Comparison of ENCODE assay signal across 31 cellular contexts in genomic region chr9:73172811-73173210, GRCh38. TPM values are rescaled to one million over a fixed set of nuclear protein-coding genes. Genes with fewer than 3 reads are reported as not detected.
A peak's percentile ranks its signal among the peaks of the same experiment; 100 is the strongest.
DNase-seq lines count a peak whose midpoint lies in the region; ATAC-seq and TF ChIP-seq lines count a peak whose summit lies in the region.
"Had no signal": no experiment of that assay in that cellular context is flagged by ENCODE, and none has a peak within 500 bp of the region (broad histone marks: within the 10 kb centered on the region; RNA-seq: fewer than 3 reads in every experiment).

No MANE protein-coding gene starts in this region.

- intact Hi-C loops in activated CD8-positive, alpha-beta T cell treated with anti-CD3 and anti-CD28 coated beads for 36 hours (cut with micrococcal nuclease), result no loop called here

- DNase-seq in activated CD8-positive, alpha-beta T cell treated with anti-CD3 and anti-CD28 coated beads, Interleukin-2, amount 10 ng/mL, durations not matched to agents 7 days and 5 days, result no peak
- DNase-seq in activated CD8-positive, alpha-beta T cell treated with anti-CD3 and anti-CD28 coated beads for 36 hours, result no peak
- DNase-seq in T-helper 17 cell (no peak), foreskin keratinocyte (no peak), NCI-H1694 (lab: John Stamatoyannopoulos, UW) (no peak)
- no peak for DNase-seq in stimulated activated naive CD8-positive, alpha-beta T cell treated with anti-CD3 and anti-CD28 coated beads, Interleukin-15, amount 100 ng/mL, for 72 hours
- DNase-seq in stimulated activated effector memory CD8-positive, alpha-beta T cell treated with anti-CD3 and anti-CD28 coated beads, Interleukin-12 subunit alpha, Interleukin-12 subunit beta, amount 100 ng/mL, for 72 hours (ENCODE audit: low spot score in 2 of 2), result no peak
- no peak for DNase-seq in activated T-cell treated with anti-CD3 and anti-CD28 coated beads, Interleukin-2, amount 50 U/mL, for 1 hour
- DNase-seq: activated CD4-positive, alpha-beta T cell treated with anti-CD3 and anti-CD28 coated beads for 48 hours; activated gamma-delta T cell; activated naive CD8-positive, alpha-beta T cell treated with anti-CD3 and anti-CD28 coated beads, Interleukin-2, amount 10 ng/mL, durations not matched to agents 7 days and 5 days; activated T-cell treated with anti-CD3 and anti-CD28 coated beads, Interleukin-2, amount 50 U/mL, for 4 hours; colonic mucosa; effector CD8-positive, alpha-beta T cell; head of caudate nucleus; left ventricle myocardium superior; NCI-H2029 treated with DMSO at 0.1 percent for 48 hours; NCI-H226; NCI-H748 treated with DMSO at 0.1 percent for 48 hours; occipital lobe; psoas muscle; SHP77; sigmoid colon; stimulated activated CD4-positive, alpha-beta T cell treated with anti-CD3 and anti-CD28 coated beads, Interleukin-15, amount 100 ng/mL, for 24 hours; upper lobe of left lung; WERI-Rb-1 had no signal

- H3K4me3 Mint-ChIP-seq in activated CD8-positive, alpha-beta T cell treated with anti-CD3 and anti-CD28 coated beads, Interleukin-2, amount 10 ng/mL, durations not matched to agents 7 days and 5 days, result no peak overlapping the region
- no peak overlapping the region for H3K4me3 Mint-ChIP-seq in activated CD8-positive, alpha-beta T cell treated with anti-CD3 and anti-CD28 coated beads for 36 hours
- H3K4me3 Mint-ChIP-seq in T-helper 17 cell, result peak overlapping the region; percentile 5
- H3K4me3 Mint-ChIP-seq in stimulated activated naive CD8-positive, alpha-beta T cell treated with anti-CD3 and anti-CD28 coated beads, Interleukin-15, amount 100 ng/mL, for 72 hours, result no peak overlapping the region
- H3K4me3 Mint-ChIP-seq in stimulated activated effector memory CD8-positive, alpha-beta T cell treated with anti-CD3 and anti-CD28 coated beads, Interleukin-12 subunit alpha, Interleukin-12 subunit beta, amount 100 ng/mL, for 72 hours, result no peak overlapping the region
- H3K4me3 Mint-ChIP-seq: activated naive CD8-positive, alpha-beta T cell treated with anti-CD3 and anti-CD28 coated beads, Interleukin-2, amount 10 ng/mL, durations not matched to agents 7 days and 5 days; activated T-cell treated with anti-CD3 and anti-CD28 coated beads, Interleukin-2, amount 50 U/mL, for 4 hours; GM23338; stimulated activated memory B cell treated with anti-CD40 and anti-IgM and Interleukin-4, amounts not matched to agents 10 μg/mL and 1 μg/mL and 100 μg/mL, for 72 hours had no signal

- no peaks in the 10 kb centered on the region for H3K27me3 Mint-ChIP-seq in activated CD8-positive, alpha-beta T cell treated with anti-CD3 and anti-CD28 coated beads, Interleukin-2, amount 10 ng/mL, durations not matched to agents 7 days and 5 days (ENCODE audit: low read depth)
- no peaks in the 10 kb centered on the region for H3K27me3 Mint-ChIP-seq in activated CD8-positive, alpha-beta T cell treated with anti-CD3 and anti-CD28 coated beads for 36 hours
- no peaks in the 10 kb centered on the region for H3K27me3 Mint-ChIP-seq in T-helper 17 cell
- H3K27me3 Mint-ChIP-seq in stimulated activated naive CD8-positive, alpha-beta T cell treated with anti-CD3 and anti-CD28 coated beads, Interleukin-15, amount 100 ng/mL, for 72 hours, result no peaks in the 10 kb centered on the region
- H3K27me3 Mint-ChIP-seq: activated naive CD8-positive, alpha-beta T cell treated with anti-CD3 and anti-CD28 coated beads, Interleukin-2, amount 10 ng/mL, durations not matched to agents 7 days and 5 days; stimulated activated memory B cell treated with anti-CD40 and anti-IgM and Interleukin-4, amounts not matched to agents 10 μg/mL and 1 μg/mL and 100 μg/mL, for 72 hours had no signal

- H3K4me1 ChIP-seq in foreskin keratinocyte, result peaks cover 3% of the 10 kb centered on the region
- H3K4me1 ChIP-seq: colonic mucosa, psoas muscle, sigmoid colon, upper lobe of left lung had no signal

- no peak overlapping the region for H3K27ac ChIP-seq in foreskin keratinocyte
- H3K27ac ChIP-seq: ascending aorta, cardiac muscle cell, colonic mucosa, psoas muscle, sigmoid colon, upper lobe of left lung, WERI-Rb-1 had no signal

- H3K27me3 ChIP-seq in foreskin keratinocyte, result no peaks in the 10 kb centered on the region
- H3K27me3 ChIP-seq: ascending aorta, cardiac muscle cell, colonic mucosa, sigmoid colon, upper lobe of left lung had no signal

- H3K27ac Mint-ChIP-seq in activated CD8-positive, alpha-beta T cell treated with anti-CD3 and anti-CD28 coated beads, Interleukin-2, amount 10 ng/mL, durations not matched to agents 7 days and 5 days, result no peak overlapping the region
- no peak overlapping the region for H3K27ac Mint-ChIP-seq in activated CD8-positive, alpha-beta T cell treated with anti-CD3 and anti-CD28 coated beads for 36 hours
- H3K27ac Mint-ChIP-seq in T-helper 17 cell, result peak overlapping the region; percentile 85
- H3K27ac Mint-ChIP-seq in stimulated activated naive CD8-positive, alpha-beta T cell treated with anti-CD3 and anti-CD28 coated beads, Interleukin-15, amount 100 ng/mL, for 72 hours, result peak overlapping the region in 1 of 2 donors; percentile 27
- H3K27ac Mint-ChIP-seq in stimulated activated effector memory CD8-positive, alpha-beta T cell treated with anti-CD3 and anti-CD28 coated beads, Interleukin-12 subunit alpha, Interleukin-12 subunit beta, amount 100 ng/mL, for 72 hours, result no peak overlapping the region
- H3K27ac Mint-ChIP-seq: activated naive CD8-positive, alpha-beta T cell treated with anti-CD3 and anti-CD28 coated beads, Interleukin-2, amount 10 ng/mL, durations not matched to agents 7 days and 5 days; GM23338; stimulated activated memory B cell treated with anti-CD40 and anti-IgM and Interleukin-4, amounts not matched to agents 10 μg/mL and 1 μg/mL and 100 μg/mL, for 72 hours had no signal

- H3K4me1 Mint-ChIP-seq in activated CD8-positive, alpha-beta T cell treated with anti-CD3 and anti-CD28 coated beads, Interleukin-2, amount 10 ng/mL, durations not matched to agents 7 days and 5 days (ENCODE audit: low read depth), result peaks cover under 1% of the 10 kb centered on the region
- peaks cover 6% of the 10 kb centered on the region for H3K4me1 Mint-ChIP-seq in activated CD8-positive, alpha-beta T cell treated with anti-CD3 and anti-CD28 coated beads for 36 hours (ENCODE audit: low read depth)
- H3K4me1 Mint-ChIP-seq in T-helper 17 cell, result peaks cover 15% of the 10 kb centered on the region
- peaks cover 12% of the 10 kb centered on the region for H3K4me1 Mint-ChIP-seq in stimulated activated naive CD8-positive, alpha-beta T cell treated with anti-CD3 and anti-CD28 coated beads, Interleukin-15, amount 100 ng/mL, for 72 hours
- peaks cover 21% of the 10 kb centered on the region for H3K4me1 Mint-ChIP-seq in stimulated activated effector memory CD8-positive, alpha-beta T cell treated with anti-CD3 and anti-CD28 coated beads, Interleukin-12 subunit alpha, Interleukin-12 subunit beta, amount 100 ng/mL, for 72 hours
- H3K4me1 Mint-ChIP-seq: GM23338 had no signal

- POLR2A ChIA-PET in activated CD8-positive, alpha-beta T cell treated with anti-CD3 and anti-CD28 coated beads, Interleukin-2, amount 10 ng/mL, durations not matched to agents 7 days and 5 days (lab: Charles Lee), result no interaction called here
- POLR2A ChIA-PET in activated CD8-positive, alpha-beta T cell treated with anti-CD3 and anti-CD28 coated beads for 36 hours (lab: Charles Lee), result interaction anchor here (1.1 kb wide), 1 partner anchor 58 kb away, joined by 3 read pairs; no protein-coding TSS in a partner anchor

- H3K36me3 Mint-ChIP-seq in activated CD8-positive, alpha-beta T cell treated with anti-CD3 and anti-CD28 coated beads, Interleukin-2, amount 10 ng/mL, durations not matched to agents 7 days and 5 days (ENCODE audit: low read depth), result peaks cover 13% of the 10 kb centered on the region
- H3K36me3 Mint-ChIP-seq in activated CD8-positive, alpha-beta T cell treated with anti-CD3 and anti-CD28 coated beads for 36 hours (ENCODE audit: low read depth), result peaks cover 3% of the 10 kb centered on the region
- H3K36me3 Mint-ChIP-seq in T-helper 17 cell (ENCODE audit: low read depth), result peaks cover 5% of the 10 kb centered on the region
- H3K36me3 Mint-ChIP-seq in stimulated activated effector memory CD8-positive, alpha-beta T cell treated with anti-CD3 and anti-CD28 coated beads, Interleukin-12 subunit alpha, Interleukin-12 subunit beta, amount 100 ng/mL, for 72 hours, result peaks cover 43% of the 10 kb centered on the region
- H3K36me3 Mint-ChIP-seq: stimulated activated memory B cell treated with anti-CD40 and anti-IgM and Interleukin-4, amounts not matched to agents 10 μg/mL and 1 μg/mL and 100 μg/mL, for 72 hours had no signal

- TF ChIP-seq CTCF in activated CD8-positive, alpha-beta T cell treated with anti-CD3 and anti-CD28 coated beads for 36 hours (IDR thresholded peaks at IDR 0.05), result no peak
- no peak for TF ChIP-seq CTCF in foreskin keratinocyte (conservative IDR thresholded peaks at IDR 0.05)

- ATAC-seq in activated CD8-positive, alpha-beta T cell treated with anti-CD3 and anti-CD28 coated beads, Interleukin-2, amount 10 ng/mL, durations not matched to agents 7 days and 5 days, result peak; percentile 20
- no peak for ATAC-seq in activated CD8-positive, alpha-beta T cell treated with anti-CD3 and anti-CD28 coated beads for 36 hours
- ATAC-seq in T-helper 17 cell (peak; percentile 20), foreskin keratinocyte (peak; percentile 3)
- ATAC-seq in stimulated activated naive CD8-positive, alpha-beta T cell treated with anti-CD3 and anti-CD28 coated beads, Interleukin-15, amount 100 ng/mL, for 72 hours, result no peak
- ATAC-seq in stimulated activated effector memory CD8-positive, alpha-beta T cell treated with anti-CD3 and anti-CD28 coated beads, Interleukin-12 subunit alpha, Interleukin-12 subunit beta, amount 100 ng/mL, for 72 hours, result no peak
- ATAC-seq: activated T-cell treated with anti-CD3 and anti-CD28 coated beads, Interleukin-2, amount 50 U/mL, for 4 hours; GM23338; left ventricle myocardium superior; Panc1; psoas muscle; stimulated activated memory B cell treated with anti-CD40 and anti-IgM and Interleukin-4, amounts not matched to agents 10 μg/mL and 1 μg/mL and 100 μg/mL, for 72 hours had no signal

- CTCF ChIA-PET in activated CD8-positive, alpha-beta T cell treated with anti-CD3 and anti-CD28 coated beads, Interleukin-2, amount 10 ng/mL, durations not matched to agents 7 days and 5 days (lab: Charles Lee), result interaction anchor here (1.3 to 3.1 kb wide), 3 partner anchors 57 to 65 kb away, joined by 3 to 13 read pairs (median 4); no protein-coding TSS in a partner anchor
- CTCF ChIA-PET in activated CD8-positive, alpha-beta T cell treated with anti-CD3 and anti-CD28 coated beads for 36 hours (lab: Charles Lee), result interaction anchor here (0.7 to 4.3 kb wide), 8 partner anchors 15 to 90 kb away, joined by 3 to 28 read pairs (median 4); no protein-coding TSS in a partner anchor

- H3K9me3 ChIP-seq in T-helper 17 cell (ENCODE audit: control insufficient read depth, low read length, poor library complexity, severe bottlenecking), result no peaks in the 10 kb centered on the region
- H3K9me3 ChIP-seq: ascending aorta, colonic mucosa, psoas muscle, sigmoid colon, upper lobe of left lung had no signal

- H3K9me3 Mint-ChIP-seq in activated CD8-positive, alpha-beta T cell treated with anti-CD3 and anti-CD28 coated beads, Interleukin-2, amount 10 ng/mL, durations not matched to agents 7 days and 5 days (ENCODE audit: insufficient read depth), result no peaks in the 10 kb centered on the region
- no peaks in the 10 kb centered on the region for H3K9me3 Mint-ChIP-seq in activated CD8-positive, alpha-beta T cell treated with anti-CD3 and anti-CD28 coated beads for 36 hours
- H3K9me3 Mint-ChIP-seq in stimulated activated naive CD8-positive, alpha-beta T cell treated with anti-CD3 and anti-CD28 coated beads, Interleukin-15, amount 100 ng/mL, for 72 hours, result no peaks in the 10 kb centered on the region
- H3K9me3 Mint-ChIP-seq in stimulated activated effector memory CD8-positive, alpha-beta T cell treated with anti-CD3 and anti-CD28 coated beads, Interleukin-12 subunit alpha, Interleukin-12 subunit beta, amount 100 ng/mL, for 72 hours, result no peaks in the 10 kb centered on the region
- H3K9me3 Mint-ChIP-seq: activated naive CD8-positive, alpha-beta T cell treated with anti-CD3 and anti-CD28 coated beads, Interleukin-2, amount 10 ng/mL, durations not matched to agents 7 days and 5 days; activated T-cell treated with anti-CD3 and anti-CD28 coated beads, Interleukin-2, amount 50 U/mL, for 4 hours; GM23338; stimulated activated memory B cell treated with anti-CD40 and anti-IgM and Interleukin-4, amounts not matched to agents 10 μg/mL and 1 μg/mL and 100 μg/mL, for 72 hours had no signal

RNA-seq across cellular contexts. Expression of gene ANXA1, which starts 21.1 kb away (rescaled TPM):
- total RNA-seq in activated CD8-positive, alpha-beta T cell treated with anti-CD3 and anti-CD28 coated beads, Interleukin-2, amount 10 ng/mL, durations not matched to agents 7 days and 5 days, result 10 to 100 TPM; 88.2 to 90.8 TPM
- 10 to 100 TPM; 33.5 to 36.5 TPM for total RNA-seq in activated CD8-positive, alpha-beta T cell treated with anti-CD3 and anti-CD28 coated beads for 36 hours
- total RNA-seq in T-helper 17 cell (100 to 1,000 TPM; 553 to 928 TPM), foreskin keratinocyte (880 and 908 TPM in 2 replicates)
- polyA plus RNA-seq in foreskin keratinocyte, result 712 and 776 TPM in 2 replicates

Comparison
In these comparisons a context has a peak if more than half of its experiments do, and no peak if none do; other contexts are left out.
1. ATAC-seq: peak in activated CD8-positive, alpha-beta T cell treated with anti-CD3 and anti-CD28 coated beads, Interleukin-2, amount 10 ng/mL, durations not matched to agents 7 days and 5 days (single experiment), T-helper 17 cell (single experiment) and foreskin keratinocyte (single experiment); none in activated CD8-positive, alpha-beta T cell treated with anti-CD3 and anti-CD28 coated beads for 36 hours (single experiment), stimulated activated naive CD8-positive, alpha-beta T cell treated with anti-CD3 and anti-CD28 coated beads, Interleukin-15, amount 100 ng/mL, for 72 hours (single experiment) and stimulated activated effector memory CD8-positive, alpha-beta T cell treated with anti-CD3 and anti-CD28 coated beads, Interleukin-12 subunit alpha, Interleukin-12 subunit beta, amount 100 ng/mL, for 72 hours (single experiment).